In genomic region chr3:169847896-169848295, GRCh38 we compare ENCODE assay signal across 1 cellular context.
TF ChIP-seq lines count a peak whose summit lies in the region.

No MANE protein-coding gene starts in this region.

TF ChIP-seq in SK-N-SH, 30 proteins besides CTCF, POLR2A, EP300 and RAD21 (continued from another document):
- TF ChIP-seq IRF3 (IDR thresholded peaks at IDR 0.05; ENCODE audit: low read depth, low read length) (no peak), MEF2A (IDR thresholded peaks at IDR 0.05; ENCODE audit: borderline replicate concordance, low read depth) (no peak)
